8 cellular contexts compared by ENCODE assay signal in genomic region chr10:105288613-105289012, GRCh38.
"Had no signal": no experiment of that assay in that cellular context is flagged by ENCODE, and none has a peak within 500 bp of the region (broad histone marks: within the 10 kb centered on the region; RNA-seq: fewer than 3 reads in every experiment).

No MANE protein-coding gene starts in this region.

- FAIRE-seq: G401.6, GM12878, GM12891, GM12892, GM18507, GM19239 had no signal

- ATAC-seq: GM12878 had no signal

- H3K4me3 ChIP-seq: GM12878 had no signal

- DNase-seq: GDM1, GF-D8 had no signal
